In the genomic region with DNA sequence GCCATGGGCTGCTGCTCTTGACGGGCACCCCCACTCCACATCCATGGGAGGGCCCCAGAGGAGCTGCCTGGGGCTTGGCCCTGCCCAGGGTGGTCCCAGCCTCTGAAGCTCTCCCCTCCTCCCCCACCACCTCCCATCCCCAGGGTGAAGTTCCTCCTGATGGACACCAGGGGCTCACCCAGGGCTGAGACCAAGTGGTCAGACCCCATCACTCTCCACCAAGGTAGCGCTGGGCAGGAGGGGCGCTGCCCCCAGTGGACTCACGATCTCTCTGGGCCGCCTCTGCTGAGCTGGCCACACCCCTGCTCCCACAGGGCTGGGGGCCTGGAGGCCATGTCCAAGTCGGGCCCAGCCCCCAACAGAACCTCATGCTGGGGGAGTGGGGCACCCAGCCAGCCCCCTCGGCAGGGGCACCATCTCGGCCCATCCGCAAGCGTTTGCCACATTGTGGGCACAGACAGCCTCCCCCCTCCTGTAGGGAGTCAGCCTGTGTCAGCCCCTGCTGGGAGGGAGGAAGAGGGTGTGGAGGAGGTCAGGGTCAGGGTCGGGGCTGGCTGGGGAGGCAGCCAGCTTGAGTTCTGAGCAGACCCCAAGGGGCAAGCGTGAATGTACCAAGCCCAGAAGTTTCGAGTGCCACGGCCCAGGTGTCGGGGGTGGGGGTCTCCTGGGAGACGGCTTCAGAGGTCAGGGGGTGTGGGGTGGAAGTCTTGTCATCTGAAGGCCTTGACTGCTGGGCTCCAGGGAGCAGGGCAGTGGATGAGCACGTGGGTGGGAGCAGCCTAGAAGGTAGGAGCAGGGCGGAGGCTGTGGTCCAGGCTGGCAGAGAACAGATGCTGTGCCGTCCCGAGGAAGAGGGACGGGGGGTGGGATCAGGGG, we compare ENCODE assay signal across 10 cellular contexts. TPM values are rescaled to one million over a fixed set of nuclear protein-coding genes. Genes with fewer than 3 reads are reported as not detected.
DNase-seq lines count a peak whose midpoint lies in the region; ATAC-seq and TF ChIP-seq lines count a peak whose summit lies in the region.
"Had no signal": no experiment of that assay in that cellular context is flagged by ENCODE, and none has a peak within 500 bp of the region (broad histone marks: within the 10 kb centered on the region; RNA-seq: fewer than 3 reads in every experiment).

No MANE protein-coding gene starts in this region.

- no peak overlapping the region for H3K4me3 ChIP-seq in DOHH2 (ENCODE audit: low read length)
- H3K4me3 ChIP-seq in choroid plexus epithelial cell (ENCODE audit: low read depth, low read length): no peak overlapping the region
- no peak overlapping the region for H3K4me3 ChIP-seq in osteoblast (ENCODE audit: insufficient read depth, low read length)
- H3K4me3 ChIP-seq: body of pancreas had no signal

- peak; percentile 22 for TF ChIP-seq CTCF in DOHH2 (IDR thresholded peaks at IDR 0.05; ENCODE audit: low read depth, low read length, poor library complexity, severe bottlenecking)
- peak; percentile 58 for TF ChIP-seq CTCF in choroid plexus epithelial cell (conservative IDR thresholded peaks at IDR 0.05; ENCODE audit: low read depth, low read length)
- TF ChIP-seq CTCF in osteoblast (IDR thresholded peaks at IDR 0.05; ENCODE audit: extremely low read depth, low read depth, low read length): peak; percentile 29
- TF ChIP-seq CTCF in GM13977 (IDR thresholded peaks at IDR 0.05; ENCODE audit: extremely low read depth, insufficient read depth, missing control alignments): no peak

- ATAC-seq in HG03135 (IDR thresholded peaks at IDR 0.05; ENCODE audit: unreplicated experiment): no peak

- H3K4me1 ChIP-seq in DOHH2 (ENCODE audit: control insufficient read depth, low read length): peaks cover 3% of the 10 kb centered on the region; the same call in 1 of the 2 replicates
- H3K4me1 ChIP-seq in osteoblast (ENCODE audit: insufficient read depth, low read length): no peaks in the 10 kb centered on the region

- H3K4me2 ChIP-seq in DOHH2 (ENCODE audit: low read length) (no peak overlapping the region), osteoblast (ENCODE audit: insufficient read depth, low read length) (no peak overlapping the region)

- H3K27me3 ChIP-seq in DOHH2 (ENCODE audit: control insufficient read depth, low read length) (peaks cover 8% of the 10 kb centered on the region; the same call in 1 of the 2 replicates), osteoblast (ENCODE audit: insufficient read depth, low read length) (no peaks in the 10 kb centered on the region)
- H3K27me3 ChIP-seq: body of pancreas had no signal

- H4K20me1 ChIP-seq in DOHH2 (ENCODE audit: control insufficient read depth, insufficient read depth, low read depth, low read length): no peaks in the 10 kb centered on the region
- no peaks in the 10 kb centered on the region for H4K20me1 ChIP-seq in osteoblast (ENCODE audit: insufficient read depth, low read length)

- no peak overlapping the region for H2AFZ ChIP-seq in osteoblast (ENCODE audit: low read length)

- no peaks in the 10 kb centered on the region for H3K9me3 ChIP-seq in DOHH2 (ENCODE audit: control insufficient read depth, insufficient read depth, low read length)
- H3K9me3 ChIP-seq in osteoblast (ENCODE audit: low read depth, low read length): no peaks in the 10 kb centered on the region
- H3K9me3 ChIP-seq: body of pancreas had no signal

- in situ Hi-C loops in GM13977 (cut with MboI; ENCODE audit: low pct_unique_long_range_greater_than_20kb, low sequenced_read_pairs, unreplicated experiment): no loop called here

- no peaks in the 10 kb centered on the region for H3K36me3 ChIP-seq in DOHH2 (ENCODE audit: control insufficient read depth, low read length)
- no peaks in the 10 kb centered on the region for H3K36me3 ChIP-seq in osteoblast (ENCODE audit: insufficient read depth, low read length)

- DNase-seq in HT1080 (ENCODE audit: low read depth): peak; percentile 2
- DNase-seq in choroid plexus epithelial cell (ENCODE audit: low read depth): peak; percentile 31
- DNase-seq in osteoblast (ENCODE audit: insufficient read length, low spot score, missing footprints): peak; percentile 90
- DNase-seq in GDM1 (lab: John Stamatoyannopoulos, UW): no peak
- DNase-seq in GM13977 (ENCODE audit: low spot score): no peak
- DNase-seq in NCI-H1048 (lab: John Stamatoyannopoulos, UW): no peak
- DNase-seq: T-helper 1 cell had no signal

- H3K79me2 ChIP-seq in DOHH2 (ENCODE audit: control insufficient read depth, low read length) (no peaks in the 10 kb centered on the region), osteoblast (ENCODE audit: insufficient read depth, low read length) (no peaks in the 10 kb centered on the region)

- H3K27ac ChIP-seq in DOHH2 (ENCODE audit: low read depth, low read length) (no peak overlapping the region), osteoblast (ENCODE audit: low read depth, low read length) (no peak overlapping the region)
- H3K27ac ChIP-seq: body of pancreas had no signal

- no peaks in the 10 kb centered on the region for H3F3A ChIP-seq in DOHH2 (ENCODE audit: control insufficient read depth, insufficient read depth)

- H3K9me2 ChIP-seq in DOHH2 (replicated peaks; ENCODE audit: control insufficient read depth, low read length): no peaks in the 10 kb centered on the region

RNA-seq across cellular contexts. Expression of gene UPK3B, which starts 2.8 kb away (rescaled TPM):
- 1.0 TPM in 1 of 2 replicates, not detected in the other for total RNA-seq in HT1080 (2014; rRNA removed; shearing (Covaris generic))
- 0.08 TPM in 1 of 2 replicates, not detected in the other for polyA plus RNA-seq in HT1080 (2015; cell fraction: cytosol; rRNA removed)
- polyA plus RNA-seq in HT1080 (2015; cell fraction: nucleus; rRNA removed): 0.50 and 0.59 TPM in 2 replicates
- total RNA-seq in osteoblast: 0.88 and 1.4 TPM in 2 replicates

RNA-seq across cellular contexts. Expression of gene SPDYE16, which starts 29.9 kb away (rescaled TPM):
- not detected in 2 replicates for total RNA-seq in HT1080 (2014; rRNA removed; shearing (Covaris generic))
- polyA plus RNA-seq in HT1080 (2015; cell fraction: cytosol; rRNA removed): not detected in 2 replicates
- not detected in 2 replicates for polyA plus RNA-seq in HT1080 (2015; cell fraction: nucleus; rRNA removed)
- under 0.01 and 0.36 TPM in 2 replicates for total RNA-seq in osteoblast

RNA-seq across cellular contexts. Expression of gene DTX2, which starts 51.7 kb away (rescaled TPM):
- total RNA-seq in HT1080 (2014; rRNA removed; shearing (Covaris generic)): 24.4 and 39.6 TPM in 2 replicates
- 34.7 and 40.9 TPM in 2 replicates for polyA plus RNA-seq in HT1080 (2015; cell fraction: cytosol; rRNA removed)
- polyA plus RNA-seq in HT1080 (2015; cell fraction: nucleus; rRNA removed): 52.4 and 53.8 TPM in 2 replicates
- total RNA-seq in osteoblast: 11.5 and 14.5 TPM in 2 replicates

Comparison
In these comparisons a context has a peak if more than half of its experiments do, and no peak if none do; other contexts are left out.
1. DNase-seq: peak in HT1080 (single experiment), choroid plexus epithelial cell (single experiment) and osteoblast (single experiment); none in GDM1 (single experiment), GM13977 (single experiment) and NCI-H1048 (single experiment).